19 cellular contexts compared by ENCODE assay signal in the genomic region with DNA sequence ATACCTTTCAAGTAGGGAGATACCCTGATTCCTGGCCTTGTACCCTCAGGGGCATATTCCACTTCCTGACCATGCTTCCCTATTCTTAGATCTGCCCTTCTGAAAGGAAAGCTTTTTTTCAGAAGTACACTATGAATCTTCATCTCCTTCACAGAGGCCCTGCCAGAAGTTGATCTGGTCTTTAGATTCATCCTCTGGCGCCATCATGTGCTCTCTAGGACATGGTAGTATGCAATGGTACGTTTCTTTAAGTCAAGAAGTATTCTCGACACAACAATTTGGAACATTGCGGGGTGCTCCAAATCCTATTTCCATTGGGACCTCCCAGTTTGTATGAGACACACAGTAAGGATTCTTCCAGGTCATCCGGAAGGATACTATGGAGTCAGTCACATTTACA. TPM values are rescaled to one million over a fixed set of nuclear protein-coding genes. Genes with fewer than 3 reads are reported as not detected.
A peak's percentile ranks its signal among the peaks of the same experiment; 100 is the strongest.
DNase-seq lines count a peak whose midpoint lies in the region; ATAC-seq and TF ChIP-seq lines count a peak whose summit lies in the region.
"Had no signal": no experiment of that assay in that cellular context is flagged by ENCODE, and none has a peak within 500 bp of the region (broad histone marks: within the 10 kb centered on the region; RNA-seq: fewer than 3 reads in every experiment).

No MANE protein-coding gene starts in this region.

- no peaks in the 10 kb centered on the region for H3K27me3 ChIP-seq in neural progenitor cell

- intact Hi-C loops in activated CD4-positive, alpha-beta T cell treated with anti-CD3 and anti-CD28 coated beads, Interleukin-2, amount 10 ng/mL, durations not matched to agents 24 days and 14 days (cut with micrococcal nuclease): no loop called here

- no peaks in the 10 kb centered on the region for H3K9me3 Mint-ChIP-seq in activated CD4-positive, alpha-beta T cell treated with anti-CD3 and anti-CD28 coated beads, Interleukin-2, amount 10 ng/mL, durations not matched to agents 24 days and 14 days
- no peaks in the 10 kb centered on the region for H3K9me3 Mint-ChIP-seq in activated CD4-positive, alpha-beta T cell treated with anti-CD3 and anti-CD28 coated beads, Interleukin-2, amount 10 ng/mL, durations not matched to agents 7 days and 5 days
- H3K9me3 Mint-ChIP-seq in neural progenitor cell: peaks cover 2% of the 10 kb centered on the region

- POLR2A ChIA-PET in activated CD4-positive, alpha-beta T cell treated with anti-CD3 and anti-CD28 coated beads, Interleukin-2, amount 10 ng/mL, durations not matched to agents 7 days and 5 days (lab: Charles Lee): no interaction called here
- POLR2A ChIA-PET in RWPE1 (lab: Yijun Ruan, JAX; ENCODE audit: low non-redundant PET): no interaction called here

- H4K20me1 ChIP-seq in neural progenitor cell (ENCODE audit: low read depth): no peaks in the 10 kb centered on the region

- H3K9me3 ChIP-seq in neural progenitor cell (ENCODE audit: low read depth) (peaks cover 12% of the 10 kb centered on the region), T-helper 17 cell (ENCODE audit: control insufficient read depth, low read length, poor library complexity, severe bottlenecking) (no peaks in the 10 kb centered on the region)
- H3K9me3 ChIP-seq: HAP-1, SK-N-SH had no signal

- no peak for ATAC-seq in T-helper 17 cell
- ATAC-seq: HepG2, Panc1 had no signal

- H3K27ac ChIP-seq in neural progenitor cell: no peak overlapping the region
- H3K27ac ChIP-seq in RWPE1: no peak overlapping the region

- peak; percentile 49 for DNase-seq in activated CD4-positive, alpha-beta T cell treated with anti-CD3 and anti-CD28 coated beads, Interleukin-2, amount 10 ng/mL, durations not matched to agents 24 days and 14 days
- no peak for DNase-seq in activated CD4-positive, alpha-beta T cell treated with anti-CD3 and anti-CD28 coated beads, Interleukin-2, amount 10 ng/mL, durations not matched to agents 7 days and 5 days
- DNase-seq in NAMALWA (ENCODE audit: low spot score) (peak; percentile 1), dermis blood vessel endothelial cell (peak; percentile 8), neural progenitor cell (ENCODE audit: low spot score) (no peak), T-helper 17 cell (no peak), RWPE1 (ENCODE audit: low spot score) (no peak)
- no peak for DNase-seq in activated CD8-positive, alpha-beta memory T cell treated with anti-CD3 and anti-CD28 coated beads, Interleukin-2, amount 50 U/mL, for 48 hours
- DNase-seq: C1 segment of cervical spinal cord, NCI-H1417 treated with DMSO at 0.1 percent for 48 hours, NCI-H2029, NCI-H2171, NCI-H446 treated with DMSO at 0.1 percent for 48 hours, NCI-H748 treated with DMSO at 0.1 percent for 48 hours, SHP77, SK-N-SH had no signal

- no peak overlapping the region for H2AFZ ChIP-seq in neural progenitor cell (replicated peaks)

- H3K27me3 Mint-ChIP-seq in activated CD4-positive, alpha-beta T cell treated with anti-CD3 and anti-CD28 coated beads, Interleukin-2, amount 10 ng/mL, durations not matched to agents 24 days and 14 days: no peaks in the 10 kb centered on the region
- H3K27me3 Mint-ChIP-seq in activated CD4-positive, alpha-beta T cell treated with anti-CD3 and anti-CD28 coated beads, Interleukin-2, amount 10 ng/mL, durations not matched to agents 7 days and 5 days: no peaks in the 10 kb centered on the region
- H3K27me3 Mint-ChIP-seq in neural progenitor cell (ENCODE audit: insufficient read depth, low read depth): peaks cover 5% of the 10 kb centered on the region
- H3K27me3 Mint-ChIP-seq in T-helper 17 cell: no peaks in the 10 kb centered on the region

- no peak overlapping the region for H3K4me3 Mint-ChIP-seq in activated CD4-positive, alpha-beta T cell treated with anti-CD3 and anti-CD28 coated beads, Interleukin-2, amount 10 ng/mL, durations not matched to agents 24 days and 14 days
- H3K4me3 Mint-ChIP-seq in activated CD4-positive, alpha-beta T cell treated with anti-CD3 and anti-CD28 coated beads, Interleukin-2, amount 10 ng/mL, durations not matched to agents 7 days and 5 days: no peak overlapping the region
- H3K4me3 Mint-ChIP-seq in neural progenitor cell (no peak overlapping the region), T-helper 17 cell (no peak overlapping the region)

- H3K36me3 ChIP-seq in neural progenitor cell: no peaks in the 10 kb centered on the region
- H3K36me3 ChIP-seq: HAP-1 had no signal

- H3F3A ChIP-seq in neural progenitor cell (ENCODE audit: low read depth): no peaks in the 10 kb centered on the region

- no peaks in the 10 kb centered on the region for H3K36me3 Mint-ChIP-seq in activated CD4-positive, alpha-beta T cell treated with anti-CD3 and anti-CD28 coated beads, Interleukin-2, amount 10 ng/mL, durations not matched to agents 24 days and 14 days (ENCODE audit: low read depth)
- H3K36me3 Mint-ChIP-seq in activated CD4-positive, alpha-beta T cell treated with anti-CD3 and anti-CD28 coated beads, Interleukin-2, amount 10 ng/mL, durations not matched to agents 7 days and 5 days (ENCODE audit: low read depth): no peaks in the 10 kb centered on the region
- H3K36me3 Mint-ChIP-seq in neural progenitor cell: no peaks in the 10 kb centered on the region
- H3K36me3 Mint-ChIP-seq in T-helper 17 cell (ENCODE audit: low read depth): no peaks in the 10 kb centered on the region

- H3K9ac ChIP-seq in neural progenitor cell: no peak overlapping the region
- H3K9ac ChIP-seq: SK-N-SH had no signal

- no peak overlapping the region for H3K4me3 ChIP-seq in neural progenitor cell
- H3K4me3 ChIP-seq: HAP-1 had no signal

- H3K4me1 Mint-ChIP-seq in activated CD4-positive, alpha-beta T cell treated with anti-CD3 and anti-CD28 coated beads, Interleukin-2, amount 10 ng/mL, durations not matched to agents 24 days and 14 days: no peaks in the 10 kb centered on the region
- H3K4me1 Mint-ChIP-seq in activated CD4-positive, alpha-beta T cell treated with anti-CD3 and anti-CD28 coated beads, Interleukin-2, amount 10 ng/mL, durations not matched to agents 7 days and 5 days: no peaks in the 10 kb centered on the region
- H3K4me1 Mint-ChIP-seq in neural progenitor cell (no peaks in the 10 kb centered on the region), T-helper 17 cell (no peaks in the 10 kb centered on the region)

- H3K4me2 ChIP-seq in neural progenitor cell: no peak overlapping the region
- H3K4me2 ChIP-seq: SK-N-SH had no signal

- no peaks in the 10 kb centered on the region for H3K4me1 ChIP-seq in neural progenitor cell
- H3K4me1 ChIP-seq: HAP-1 had no signal

- no peaks in the 10 kb centered on the region for H3K79me2 ChIP-seq in neural progenitor cell (ENCODE audit: low read depth)

- H3K27ac Mint-ChIP-seq in activated CD4-positive, alpha-beta T cell treated with anti-CD3 and anti-CD28 coated beads, Interleukin-2, amount 10 ng/mL, durations not matched to agents 24 days and 14 days: no peak overlapping the region
- no peak overlapping the region for H3K27ac Mint-ChIP-seq in activated CD4-positive, alpha-beta T cell treated with anti-CD3 and anti-CD28 coated beads, Interleukin-2, amount 10 ng/mL, durations not matched to agents 7 days and 5 days
- H3K27ac Mint-ChIP-seq in neural progenitor cell (no peak overlapping the region), T-helper 17 cell (no peak overlapping the region)

- peak; percentile 7 for TF ChIP-seq CTCF in neural progenitor cell (IDR thresholded peaks at IDR 0.05)
- no peak for TF ChIP-seq CTCF in RWPE1 (conservative IDR thresholded peaks at IDR 0.05; ENCODE audit: low read depth)

- CTCF ChIA-PET in activated CD4-positive, alpha-beta T cell treated with anti-CD3 and anti-CD28 coated beads, Interleukin-2, amount 10 ng/mL, durations not matched to agents 7 days and 5 days (lab: Charles Lee): no interaction called here
- CTCF ChIA-PET in RWPE1 (lab: Yijun Ruan, JAX): no interaction called here

RNA-seq across cellular contexts. Expression of a gene that starts 39.7 kb away (rescaled TPM):
- not detected in 2 replicates for total RNA-seq in activated CD4-positive, alpha-beta T cell treated with anti-CD3 and anti-CD28 coated beads, Interleukin-2, amount 10 ng/mL, durations not matched to agents 24 days and 14 days
- total RNA-seq in activated CD4-positive, alpha-beta T cell treated with anti-CD3 and anti-CD28 coated beads, Interleukin-2, amount 10 ng/mL, durations not matched to agents 7 days and 5 days: not detected
- total RNA-seq in dermis blood vessel endothelial cell: 88.8 and 128 TPM in 2 replicates
- total RNA-seq in neural progenitor cell (ENCODE audit: low replicate concordance): not detected in 2 replicates
- not detected for total RNA-seq in T-helper 17 cell
- total RNA-seq: HepG2 had no signal

Comparison
In these comparisons a context has a peak if more than half of its experiments do, and no peak if none do; other contexts are left out.
1. DNase-seq: peak in activated CD4-positive, alpha-beta T cell treated with anti-CD3 and anti-CD28 coated beads, Interleukin-2, amount 10 ng/mL, durations not matched to agents 24 days and 14 days (single experiment), NAMALWA (single experiment) and dermis blood vessel endothelial cell (single experiment); none in activated CD4-positive, alpha-beta T cell treated with anti-CD3 and anti-CD28 coated beads, Interleukin-2, amount 10 ng/mL, durations not matched to agents 7 days and 5 days (single experiment), neural progenitor cell (single experiment), activated CD8-positive, alpha-beta memory T cell treated with anti-CD3 and anti-CD28 coated beads, Interleukin-2, amount 50 U/mL, for 48 hours (single experiment), T-helper 17 cell (0 of 3) and RWPE1 (single experiment).
2. RNA of a gene that starts 39.7 kb away (total RNA-seq): 88.8 to 128 TPM in dermis blood vessel endothelial cell; not detected in activated CD4-positive, alpha-beta T cell treated with anti-CD3 and anti-CD28 coated beads, Interleukin-2, amount 10 ng/mL, durations not matched to agents 24 days and 14 days, not detected in activated CD4-positive, alpha-beta T cell treated with anti-CD3 and anti-CD28 coated beads, Interleukin-2, amount 10 ng/mL, durations not matched to agents 7 days and 5 days, not detected in neural progenitor cell and not detected in T-helper 17 cell; every median in the first group is over 10 times any median in the second.